1 cellular context compared by ENCODE assay signal in the genomic region with DNA sequence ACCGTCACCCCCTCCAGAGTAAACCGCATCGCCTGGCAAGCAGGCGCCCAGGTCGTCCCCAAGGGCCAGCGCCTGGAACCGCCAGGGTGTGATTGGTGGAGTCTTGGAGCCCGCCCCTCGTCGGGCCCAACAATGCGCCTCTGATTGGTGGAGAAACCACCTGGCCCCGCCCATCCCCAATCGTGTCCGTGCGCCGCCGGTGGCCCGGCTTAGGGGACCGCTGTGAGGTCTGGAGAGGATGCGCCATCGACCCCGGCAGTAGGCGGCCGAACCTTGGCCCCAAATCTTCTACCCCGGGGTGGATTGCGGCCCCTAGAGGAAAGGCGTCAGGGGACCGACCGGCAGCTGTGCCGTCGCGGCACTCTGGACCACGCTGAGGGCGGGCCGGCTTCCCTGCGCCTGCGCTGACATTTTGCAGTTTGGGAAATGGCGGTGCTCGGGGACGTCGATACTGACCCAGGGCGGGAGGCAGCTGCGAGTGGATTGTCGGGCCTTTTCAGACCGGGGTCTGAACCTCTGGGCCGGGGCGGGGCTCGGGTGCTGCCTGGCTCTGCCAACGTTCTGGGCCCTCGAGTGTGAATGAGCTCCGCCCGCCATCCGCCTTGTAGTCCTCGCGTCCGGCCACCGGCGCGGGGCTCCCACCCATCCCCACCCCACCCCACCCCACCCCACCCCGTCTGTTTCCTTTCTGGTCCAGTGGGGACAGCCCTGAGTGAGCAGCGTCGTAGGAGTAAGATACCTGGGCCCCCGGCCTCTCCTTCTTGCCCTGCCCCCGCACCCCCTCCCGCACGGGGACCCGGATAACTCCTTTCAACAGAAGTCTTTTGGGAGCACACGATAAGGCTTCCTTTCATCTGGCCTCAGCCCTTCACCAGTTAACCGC.
TF ChIP-seq lines count a peak whose summit lies in the region.

No MANE protein-coding gene starts in this region.

TF ChIP-seq in GM12878, 131 proteins besides CTCF, POLR2A, EP300 and RAD21 (continued from another document and continues in another):
- TF ChIP-seq, protein P1, sequence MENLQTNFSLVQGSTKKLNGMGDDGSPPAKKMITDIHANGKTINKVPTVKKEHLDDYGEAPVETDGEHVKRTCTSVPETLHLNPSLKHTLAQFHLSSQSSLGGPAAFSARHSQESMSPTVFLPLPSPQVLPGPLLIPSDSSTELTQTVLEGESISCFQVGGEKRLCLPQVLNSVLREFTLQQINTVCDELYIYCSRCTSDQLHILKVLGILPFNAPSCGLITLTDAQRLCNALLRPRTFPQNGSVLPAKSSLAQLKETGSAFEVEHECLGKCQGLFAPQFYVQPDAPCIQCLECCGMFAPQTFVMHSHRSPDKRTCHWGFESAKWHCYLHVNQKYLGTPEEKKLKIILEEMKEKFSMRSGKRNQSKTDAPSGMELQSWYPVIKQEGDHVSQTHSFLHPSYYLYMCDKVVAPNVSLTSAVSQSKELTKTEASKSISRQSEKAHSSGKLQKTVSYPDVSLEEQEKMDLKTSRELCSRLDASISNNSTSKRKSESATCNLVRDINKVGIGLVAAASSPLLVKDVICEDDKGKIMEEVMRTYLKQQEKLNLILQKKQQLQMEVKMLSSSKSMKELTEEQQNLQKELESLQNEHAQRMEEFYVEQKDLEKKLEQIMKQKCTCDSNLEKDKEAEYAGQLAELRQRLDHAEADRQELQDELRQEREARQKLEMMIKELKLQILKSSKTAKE (IDR thresholded peaks at IDR 0.05; ENCODE audit: low read depth, poor library complexity, severe bottlenecking), result no peak
- TF ChIP-seq, protein P2, sequence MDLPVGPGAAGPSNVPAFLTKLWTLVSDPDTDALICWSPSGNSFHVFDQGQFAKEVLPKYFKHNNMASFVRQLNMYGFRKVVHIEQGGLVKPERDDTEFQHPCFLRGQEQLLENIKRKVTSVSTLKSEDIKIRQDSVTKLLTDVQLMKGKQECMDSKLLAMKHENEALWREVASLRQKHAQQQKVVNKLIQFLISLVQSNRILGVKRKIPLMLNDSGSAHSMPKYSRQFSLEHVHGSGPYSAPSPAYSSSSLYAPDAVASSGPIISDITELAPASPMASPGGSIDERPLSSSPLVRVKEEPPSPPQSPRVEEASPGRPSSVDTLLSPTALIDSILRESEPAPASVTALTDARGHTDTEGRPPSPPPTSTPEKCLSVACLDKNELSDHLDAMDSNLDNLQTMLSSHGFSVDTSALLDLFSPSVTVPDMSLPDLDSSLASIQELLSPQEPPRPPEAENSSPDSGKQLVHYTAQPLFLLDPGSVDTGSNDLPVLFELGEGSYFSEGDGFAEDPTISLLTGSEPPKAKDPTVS (IDR thresholded peaks at IDR 0.05; ENCODE audit: low read depth, low read length), result no peak
- no peak for TF ChIP-seq NR2C1 (IDR thresholded peaks at IDR 0.05)
- TF ChIP-seq, protein P3, sequence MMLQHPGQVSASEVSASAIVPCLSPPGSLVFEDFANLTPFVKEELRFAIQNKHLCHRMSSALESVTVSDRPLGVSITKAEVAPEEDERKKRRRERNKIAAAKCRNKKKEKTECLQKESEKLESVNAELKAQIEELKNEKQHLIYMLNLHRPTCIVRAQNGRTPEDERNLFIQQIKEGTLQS (IDR thresholded peaks at IDR 0.05; ENCODE audit: borderline replicate concordance, extremely low read depth, low read depth, low read length), result no peak
- TF ChIP-seq HDAC6 (IDR thresholded peaks at IDR 0.05; ENCODE audit: unreplicated experiment), result no peak
- no peak for TF ChIP-seq SREBF2 (IDR thresholded peaks at IDR 0.05; ENCODE audit: low read length)
- TF ChIP-seq TCF3 (IDR thresholded peaks at IDR 0.05; ENCODE audit: borderline replicate concordance, insufficient read depth, low read depth, low read length), result no peak
- peak; percentile 92 for TF ChIP-seq MEF2B (IDR thresholded peaks at IDR 0.05; ENCODE audit: partially characterized antibody, poor library complexity, severe bottlenecking)
- TF ChIP-seq RUNX3 (IDR thresholded peaks at IDR 0.05; ENCODE audit: low read length), result peak; percentile 82
- TF ChIP-seq EGR1 (IDR thresholded peaks at IDR 0.05; ENCODE audit: borderline replicate concordance in 1 of 2, low read depth in 2 of 2, low read length in 2 of 2), result no peak
- no peak for TF ChIP-seq KLF5 (IDR thresholded peaks at IDR 0.05; ENCODE audit: partially characterized antibody)
- TF ChIP-seq NBN (IDR thresholded peaks at IDR 0.05), result 0 out of 2 replicates have a peak, but pooled peaks have one; percentile 50
- TF ChIP-seq SUZ12 (IDR thresholded peaks at IDR 0.05; ENCODE audit: unreplicated experiment), result no peak
- no peak for TF ChIP-seq SRF (IDR thresholded peaks at IDR 0.05; ENCODE audit: low read depth in 2 of 2, low read length in 2 of 2)
- TF ChIP-seq HDGF (IDR thresholded peaks at IDR 0.05), result no peak; the same call in 1 of the 2 replicates
- peak; percentile 56; the same call in 1 of the 2 replicates for TF ChIP-seq LARP7 (IDR thresholded peaks at IDR 0.05)
- TF ChIP-seq, protein P4, sequence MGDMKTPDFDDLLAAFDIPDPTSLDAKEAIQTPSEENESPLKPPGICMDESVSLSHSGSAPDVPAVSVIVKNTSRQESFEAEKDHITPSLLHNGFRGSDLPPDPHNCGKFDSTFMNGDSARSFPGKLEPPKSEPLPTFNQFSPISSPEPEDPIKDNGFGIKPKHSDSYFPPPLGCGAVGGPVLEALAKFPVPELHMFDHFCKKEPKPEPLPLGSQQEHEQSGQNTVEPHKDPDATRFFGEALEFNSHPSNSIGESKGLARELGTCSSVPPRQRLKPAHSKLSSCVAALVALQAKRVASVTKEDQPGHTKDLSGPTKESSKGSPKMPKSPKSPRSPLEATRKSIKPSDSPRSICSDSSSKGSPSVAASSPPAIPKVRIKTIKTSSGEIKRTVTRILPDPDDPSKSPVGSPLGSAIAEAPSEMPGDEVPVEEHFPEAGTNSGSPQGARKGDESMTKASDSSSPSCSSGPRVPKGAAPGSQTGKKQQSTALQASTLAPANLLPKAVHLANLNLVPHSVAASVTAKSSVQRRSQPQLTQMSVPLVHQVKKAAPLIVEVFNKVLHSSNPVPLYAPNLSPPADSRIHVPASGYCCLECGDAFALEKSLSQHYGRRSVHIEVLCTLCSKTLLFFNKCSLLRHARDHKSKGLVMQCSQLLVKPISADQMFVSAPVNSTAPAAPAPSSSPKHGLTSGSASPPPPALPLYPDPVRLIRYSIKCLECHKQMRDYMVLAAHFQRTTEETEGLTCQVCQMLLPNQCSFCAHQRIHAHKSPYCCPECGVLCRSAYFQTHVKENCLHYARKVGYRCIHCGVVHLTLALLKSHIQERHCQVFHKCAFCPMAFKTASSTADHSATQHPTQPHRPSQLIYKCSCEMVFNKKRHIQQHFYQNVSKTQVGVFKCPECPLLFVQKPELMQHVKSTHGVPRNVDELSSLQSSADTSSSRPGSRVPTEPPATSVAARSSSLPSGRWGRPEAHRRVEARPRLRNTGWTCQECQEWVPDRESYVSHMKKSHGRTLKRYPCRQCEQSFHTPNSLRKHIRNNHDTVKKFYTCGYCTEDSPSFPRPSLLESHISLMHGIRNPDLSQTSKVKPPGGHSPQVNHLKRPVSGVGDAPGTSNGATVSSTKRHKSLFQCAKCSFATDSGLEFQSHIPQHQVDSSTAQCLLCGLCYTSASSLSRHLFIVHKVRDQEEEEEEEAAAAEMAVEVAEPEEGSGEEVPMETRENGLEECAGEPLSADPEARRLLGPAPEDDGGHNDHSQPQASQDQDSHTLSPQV (IDR thresholded peaks at IDR 0.05), result no peak
- no peak for TF ChIP-seq NR2C2 (IDR thresholded peaks at IDR 0.05; ENCODE audit: borderline replicate concordance, control insufficient read depth, insufficient read length, low read depth)
- no peak for TF ChIP-seq KAT2A (conservative IDR thresholded peaks at IDR 0.05; ENCODE audit: control insufficient read depth, low read depth, low read length)
- peak; percentile 52; the same call in 1 of the 2 replicates for TF ChIP-seq CREM (IDR thresholded peaks at IDR 0.05; ENCODE audit: low read depth)
- no peak for TF ChIP-seq BRCA1 (IDR thresholded peaks at IDR 0.05; ENCODE audit: low read depth, low read length)
- TF ChIP-seq, protein P5, sequence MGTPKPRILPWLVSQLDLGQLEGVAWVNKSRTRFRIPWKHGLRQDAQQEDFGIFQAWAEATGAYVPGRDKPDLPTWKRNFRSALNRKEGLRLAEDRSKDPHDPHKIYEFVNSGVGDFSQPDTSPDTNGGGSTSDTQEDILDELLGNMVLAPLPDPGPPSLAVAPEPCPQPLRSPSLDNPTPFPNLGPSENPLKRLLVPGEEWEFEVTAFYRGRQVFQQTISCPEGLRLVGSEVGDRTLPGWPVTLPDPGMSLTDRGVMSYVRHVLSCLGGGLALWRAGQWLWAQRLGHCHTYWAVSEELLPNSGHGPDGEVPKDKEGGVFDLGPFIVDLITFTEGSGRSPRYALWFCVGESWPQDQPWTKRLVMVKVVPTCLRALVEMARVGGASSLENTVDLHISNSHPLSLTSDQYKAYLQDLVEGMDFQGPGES (IDR thresholded peaks at IDR 0.05), result peak; percentile 49; the same call in 1 of the 2 replicates
- no peak for TF ChIP-seq ZBED1 (IDR thresholded peaks at IDR 0.05; ENCODE audit: borderline replicate concordance)
- TF ChIP-seq SMAD1 (IDR thresholded peaks at IDR 0.05; ENCODE audit: low read depth, partially characterized antibody), result no peak
- TF ChIP-seq, protein P6, sequence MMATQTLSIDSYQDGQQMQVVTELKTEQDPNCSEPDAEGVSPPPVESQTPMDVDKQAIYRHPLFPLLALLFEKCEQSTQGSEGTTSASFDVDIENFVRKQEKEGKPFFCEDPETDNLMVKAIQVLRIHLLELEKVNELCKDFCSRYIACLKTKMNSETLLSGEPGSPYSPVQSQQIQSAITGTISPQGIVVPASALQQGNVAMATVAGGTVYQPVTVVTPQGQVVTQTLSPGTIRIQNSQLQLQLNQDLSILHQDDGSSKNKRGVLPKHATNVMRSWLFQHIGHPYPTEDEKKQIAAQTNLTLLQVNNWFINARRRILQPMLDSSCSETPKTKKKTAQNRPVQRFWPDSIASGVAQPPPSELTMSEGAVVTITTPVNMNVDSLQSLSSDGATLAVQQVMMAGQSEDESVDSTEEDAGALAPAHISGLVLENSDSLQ (IDR thresholded peaks at IDR 0.05), result peak; percentile 30; the same call in 1 of the 2 replicates
- TF ChIP-seq SPI1 (IDR thresholded peaks at IDR 0.05; ENCODE audit: borderline replicate concordance, insufficient read depth, low read depth, low read length), result no peak
- peak; percentile 77 for TF ChIP-seq CHD2 (IDR thresholded peaks at IDR 0.05; ENCODE audit: borderline replicate concordance, low read depth, low read length)
- TF ChIP-seq, protein P7, sequence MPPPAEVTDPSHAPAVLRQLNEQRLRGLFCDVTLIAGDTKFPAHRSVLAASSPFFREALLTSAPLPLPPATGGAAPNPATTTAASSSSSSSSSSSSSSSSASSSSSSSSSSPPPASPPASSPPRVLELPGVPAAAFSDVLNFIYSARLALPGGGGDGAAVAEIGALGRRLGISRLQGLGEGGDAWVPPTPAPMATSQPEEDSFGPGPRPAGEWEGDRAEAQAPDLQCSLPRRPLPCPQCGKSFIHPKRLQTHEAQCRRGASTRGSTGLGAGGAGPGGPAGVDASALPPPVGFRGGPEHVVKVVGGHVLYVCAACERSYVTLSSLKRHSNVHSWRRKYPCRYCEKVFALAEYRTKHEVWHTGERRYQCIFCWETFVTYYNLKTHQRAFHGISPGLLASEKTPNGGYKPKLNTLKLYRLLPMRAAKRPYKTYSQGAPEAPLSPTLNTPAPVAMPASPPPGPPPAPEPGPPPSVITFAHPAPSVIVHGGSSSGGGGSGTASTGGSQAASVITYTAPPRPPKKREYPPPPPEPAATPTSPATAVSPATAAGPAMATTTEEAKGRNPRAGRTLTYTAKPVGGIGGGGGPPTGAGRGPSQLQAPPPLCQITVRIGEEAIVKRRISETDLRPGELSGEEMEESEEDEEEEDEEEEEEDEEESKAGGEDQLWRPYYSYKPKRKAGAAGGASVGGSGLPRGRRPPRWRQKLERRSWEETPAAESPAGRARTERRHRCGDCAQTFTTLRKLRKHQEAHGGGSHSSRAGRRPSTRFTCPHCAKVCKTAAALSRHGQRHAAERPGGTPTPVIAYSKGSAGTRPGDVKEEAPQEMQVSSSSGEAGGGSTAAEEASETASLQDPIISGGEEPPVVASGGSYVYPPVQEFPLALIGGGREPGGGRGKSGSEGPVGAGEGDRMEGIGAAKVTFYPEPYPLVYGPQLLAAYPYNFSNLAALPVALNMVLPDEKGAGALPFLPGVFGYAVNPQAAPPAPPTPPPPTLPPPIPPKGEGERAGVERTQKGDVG (CRISPR knock-in tag; IDR thresholded peaks at IDR 0.05), result peak; percentile 64; the same call in 1 of the 2 replicates
- no peak for TF ChIP-seq JUNB (IDR thresholded peaks at IDR 0.05)
- TF ChIP-seq FOS (IDR thresholded peaks at IDR 0.05; ENCODE audit: borderline replicate concordance, extremely low read depth, insufficient read length), result peak; percentile 46
- TF ChIP-seq NR2F1 (conservative IDR thresholded peaks at IDR 0.05), result peak; percentile 57
- TF ChIP-seq, protein P8, sequence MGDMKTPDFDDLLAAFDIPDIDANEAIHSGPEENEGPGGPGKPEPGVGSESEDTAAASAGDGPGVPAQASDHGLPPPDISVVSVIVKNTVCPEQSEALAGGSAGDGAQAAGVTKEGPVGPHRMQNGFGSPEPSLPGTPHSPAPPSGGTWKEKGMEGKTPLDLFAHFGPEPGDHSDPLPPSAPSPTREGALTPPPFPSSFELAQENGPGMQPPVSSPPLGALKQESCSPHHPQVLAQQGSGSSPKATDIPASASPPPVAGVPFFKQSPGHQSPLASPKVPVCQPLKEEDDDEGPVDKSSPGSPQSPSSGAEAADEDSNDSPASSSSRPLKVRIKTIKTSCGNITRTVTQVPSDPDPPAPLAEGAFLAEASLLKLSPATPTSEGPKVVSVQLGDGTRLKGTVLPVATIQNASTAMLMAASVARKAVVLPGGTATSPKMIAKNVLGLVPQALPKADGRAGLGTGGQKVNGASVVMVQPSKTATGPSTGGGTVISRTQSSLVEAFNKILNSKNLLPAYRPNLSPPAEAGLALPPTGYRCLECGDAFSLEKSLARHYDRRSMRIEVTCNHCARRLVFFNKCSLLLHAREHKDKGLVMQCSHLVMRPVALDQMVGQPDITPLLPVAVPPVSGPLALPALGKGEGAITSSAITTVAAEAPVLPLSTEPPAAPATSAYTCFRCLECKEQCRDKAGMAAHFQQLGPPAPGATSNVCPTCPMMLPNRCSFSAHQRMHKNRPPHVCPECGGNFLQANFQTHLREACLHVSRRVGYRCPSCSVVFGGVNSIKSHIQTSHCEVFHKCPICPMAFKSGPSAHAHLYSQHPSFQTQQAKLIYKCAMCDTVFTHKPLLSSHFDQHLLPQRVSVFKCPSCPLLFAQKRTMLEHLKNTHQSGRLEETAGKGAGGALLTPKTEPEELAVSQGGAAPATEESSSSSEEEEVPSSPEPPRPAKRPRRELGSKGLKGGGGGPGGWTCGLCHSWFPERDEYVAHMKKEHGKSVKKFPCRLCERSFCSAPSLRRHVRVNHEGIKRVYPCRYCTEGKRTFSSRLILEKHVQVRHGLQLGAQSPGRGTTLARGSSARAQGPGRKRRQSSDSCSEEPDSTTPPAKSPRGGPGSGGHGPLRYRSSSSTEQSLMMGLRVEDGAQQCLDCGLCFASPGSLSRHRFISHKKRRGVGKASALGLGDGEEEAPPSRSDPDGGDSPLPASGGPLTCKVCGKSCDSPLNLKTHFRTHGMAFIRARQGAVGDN (IDR thresholded peaks at IDR 0.05), result peak; percentile 41; the same call in 1 of the 2 replicates
